Comparison of ENCODE assay signal across 9 cellular contexts in the genomic region with DNA sequence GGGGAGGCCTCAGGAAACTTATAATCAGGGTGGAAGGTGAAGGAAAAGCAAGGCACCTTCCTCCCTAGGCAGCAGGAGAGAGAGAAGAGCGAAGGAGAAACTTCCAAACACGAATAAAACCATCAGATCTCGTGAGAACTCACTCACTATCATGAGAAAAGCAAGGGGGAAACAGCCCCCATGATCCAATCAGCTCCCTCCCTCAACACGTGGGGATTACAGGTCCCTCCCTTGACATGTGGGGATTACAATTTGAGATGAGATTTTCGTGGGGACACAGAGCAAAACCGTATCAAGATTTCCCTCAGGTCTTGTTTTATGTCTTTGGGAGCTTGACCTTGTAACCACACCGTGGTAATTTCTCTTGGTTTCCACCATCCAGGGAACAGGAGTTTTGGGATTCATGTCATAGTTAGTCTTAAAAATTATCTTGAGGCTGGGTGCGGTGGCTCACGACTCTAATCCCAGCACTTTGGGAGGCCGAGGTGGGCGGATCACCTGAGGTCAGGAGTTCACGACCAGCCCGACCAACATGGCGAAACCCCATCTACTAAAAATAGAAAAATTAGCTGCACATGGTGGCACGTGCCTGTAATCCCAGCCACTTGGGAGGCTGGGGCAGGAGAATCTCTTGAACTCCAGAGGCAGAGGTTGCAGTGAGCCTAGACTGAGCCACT.
"Had no signal": no experiment of that assay in that cellular context is flagged by ENCODE, and none has a peak within 500 bp of the region (broad histone marks: within the 10 kb centered on the region; RNA-seq: fewer than 3 reads in every experiment).

No MANE protein-coding gene starts in this region.

- H3K9me3 Mint-ChIP-seq: HFFc6, IgD-negative memory B cell had no signal

- DNase-seq: HFFc6 had no signal

- H3K4me1 Mint-ChIP-seq: GM23338 had no signal

- ATAC-seq: GM23338, HCT116, HepG2 had no signal

- H3K27ac Mint-ChIP-seq: GM23338, HFFc6, IgD-negative memory B cell had no signal

- FAIRE-seq: H1, H54, HepG2 had no signal

- H2AFZ ChIP-seq: GM23338 had no signal

- H3K27ac ChIP-seq: HL-60 had no signal

- H3K4me2 ChIP-seq: GM23338 had no signal

- H3K4me3 ChIP-seq: GM23338, HAP-1 had no signal

- H3K9me3 ChIP-seq: HAP-1 had no signal

- H3K4me3 Mint-ChIP-seq: GM23338, HFFc6, IgD-negative memory B cell had no signal

- H3K36me3 Mint-ChIP-seq: IgD-negative memory B cell had no signal

- H3K36me3 ChIP-seq: HAP-1 had no signal
